Comparison of ENCODE assay signal across 8 cellular contexts in the genomic region with DNA sequence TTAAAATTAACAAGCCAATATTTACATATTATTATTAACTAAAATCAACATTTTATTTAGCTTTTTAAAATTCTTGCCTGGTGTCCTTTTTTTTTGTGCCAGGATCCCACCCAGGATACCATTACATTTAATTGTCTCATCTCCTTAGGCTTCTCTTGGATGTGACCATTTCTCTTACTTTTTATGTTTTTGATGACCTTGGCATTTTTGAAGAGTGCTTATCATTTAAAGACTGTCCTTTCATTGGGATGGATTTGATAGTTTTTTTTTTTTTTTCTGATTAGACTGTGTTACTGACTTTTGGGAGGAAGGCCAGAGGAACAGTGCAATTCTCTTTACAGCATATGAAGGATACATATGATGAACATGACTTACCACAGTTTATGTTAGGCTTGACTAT.
"Had no signal": no experiment of that assay in that cellular context is flagged by ENCODE, and none has a peak within 500 bp of the region (broad histone marks: within the 10 kb centered on the region; RNA-seq: fewer than 3 reads in every experiment).

No MANE protein-coding gene starts in this region.

- H3K4me3 ChIP-seq: GM12878 had no signal

- FAIRE-seq: G401.6, GM12878, GM12891, GM12892, GM18507, GM19239 had no signal

- DNase-seq: GDM1, GF-D8 had no signal

- ATAC-seq: GM12878 had no signal
